ENCODE assay signal across 14 cellular contexts in genomic region chr1:224065455-224065854, GRCh38. TPM values are rescaled to one million over a fixed set of nuclear protein-coding genes. Genes with fewer than 3 reads are reported as not detected.
DNase-seq lines count a peak whose midpoint lies in the region; ATAC-seq, FAIRE-seq and TF ChIP-seq lines count a peak whose summit lies in the region.
"Had no signal": no experiment of that assay in that cellular context is flagged by ENCODE, and none has a peak within 500 bp of the region (broad histone marks: within the 10 kb centered on the region; RNA-seq: fewer than 3 reads in every experiment).

No MANE protein-coding gene starts in this region.

- H2AFZ ChIP-seq in astrocyte (ENCODE audit: low read depth, low read length), result no peak overlapping the region
- H2AFZ ChIP-seq: parathyroid adenoma had no signal

- H3K9ac ChIP-seq in astrocyte (ENCODE audit: low read length), result no peak overlapping the region
- H3K9ac ChIP-seq: parathyroid adenoma had no signal

- H3K4me1 Mint-ChIP-seq in Calu3 (ENCODE audit: low read depth, unreplicated experiment) (peaks cover 54% of the 10 kb centered on the region), astrocyte (ENCODE audit: low read depth, unreplicated experiment) (peaks cover 12% of the 10 kb centered on the region)

- H3K4me3 ChIP-seq in astrocyte (ENCODE audit: insufficient read depth, low read depth, low read length) (no peak overlapping the region), left lung (no peak overlapping the region), H7 (ENCODE audit: insufficient read depth, low read depth, low read length) (no peak overlapping the region)

- peak; percentile 72 for ATAC-seq in left lung
- ATAC-seq in GM18505 (IDR thresholded peaks at IDR 0.05; ENCODE audit: unreplicated experiment), result no peak
- no peak for ATAC-seq in HG03196 (IDR thresholded peaks at IDR 0.05; ENCODE audit: unreplicated experiment)
- ATAC-seq: activated CD4-positive, alpha-beta T cell treated with anti-CD3 and anti-CD28 coated beads for 36 hours had no signal

- intact Hi-C loops in Calu3 (cut with micrococcal nuclease; ENCODE audit: unreplicated experiment), result loop anchor here (1.0 to 5.0 kb wide), 3 partner anchors 15 to 73 kb away; no protein-coding TSS in a partner anchor
- intact Hi-C loops in left lung (cut with DNase I), result no loop called here

- H3K4me1 ChIP-seq in astrocyte (ENCODE audit: insufficient read depth, low read length) (peaks cover 9% of the 10 kb centered on the region), left lung (no peaks in the 10 kb centered on the region)
- H3K4me1 ChIP-seq: parathyroid adenoma had no signal

- no peak overlapping the region for H3K4me3 Mint-ChIP-seq in Calu3 (ENCODE audit: low read depth, unreplicated experiment)
- no peak overlapping the region for H3K4me3 Mint-ChIP-seq in astrocyte (ENCODE audit: unreplicated experiment)
- H3K4me3 Mint-ChIP-seq: activated CD4-positive, alpha-beta T cell treated with anti-CD3 and anti-CD28 coated beads for 36 hours; activated naive CD8-positive, alpha-beta T cell treated with anti-CD3 and anti-CD28 coated beads for 36 hours had no signal

- H4K20me1 ChIP-seq in astrocyte (ENCODE audit: insufficient read depth, low read length), result no peaks in the 10 kb centered on the region

- H3K27me3 Mint-ChIP-seq in Calu3 (ENCODE audit: unreplicated experiment), result no peaks in the 10 kb centered on the region
- H3K27me3 Mint-ChIP-seq in astrocyte (ENCODE audit: low read depth, unreplicated experiment), result peaks cover 5% of the 10 kb centered on the region

- no peaks in the 10 kb centered on the region for H3K9me3 ChIP-seq in astrocyte (ENCODE audit: insufficient read depth, low read depth, low read length)
- H3K9me3 ChIP-seq in left lung, result no peaks in the 10 kb centered on the region

- TF ChIP-seq CTCF in Calu3 (IDR thresholded peaks at IDR 0.05; ENCODE audit: unreplicated experiment) (no peak), astrocyte (IDR thresholded peaks at IDR 0.05; ENCODE audit: insufficient read depth, low read depth, low read length) (no peak), left lung (IDR thresholded peaks at IDR 0.05) (no peak)

- H3K27ac ChIP-seq in astrocyte (ENCODE audit: low read depth, low read length), result no peak overlapping the region
- H3K27ac ChIP-seq in left lung, result no peak overlapping the region
- H3K27ac ChIP-seq: parathyroid adenoma had no signal

- H3K9me3 Mint-ChIP-seq in Calu3 (ENCODE audit: low read depth, unreplicated experiment) (no peaks in the 10 kb centered on the region), astrocyte (ENCODE audit: unreplicated experiment) (peaks cover 2% of the 10 kb centered on the region)
- H3K9me3 Mint-ChIP-seq: activated naive CD8-positive, alpha-beta T cell treated with anti-CD3 and anti-CD28 coated beads for 36 hours had no signal

- H3K27ac Mint-ChIP-seq in Calu3 (ENCODE audit: unreplicated experiment) (peak overlapping the region; percentile 80), astrocyte (ENCODE audit: unreplicated experiment) (no peak overlapping the region)
- H3K27ac Mint-ChIP-seq: activated CD4-positive, alpha-beta T cell treated with anti-CD3 and anti-CD28 coated beads for 36 hours; activated naive CD8-positive, alpha-beta T cell treated with anti-CD3 and anti-CD28 coated beads for 36 hours had no signal

- peak; percentile 73 for DNase-seq in Calu3
- DNase-seq in HT-29 (ENCODE audit: low spot score), result peak; percentile 84
- DNase-seq in astrocyte (ENCODE audit: low read depth), result peak; percentile 45
- no peak for DNase-seq in left lung
- DNase-seq in activated naive CD4-positive, alpha-beta T cell treated with Interleukin-2 at 50 U/mL for 16 hours, result no peak
- DNase-seq in H7, result no peak
- DNase-seq: activated CD4-positive, alpha-beta T cell treated with anti-CD3 and anti-CD28 coated beads for 36 hours; activated naive CD8-positive, alpha-beta T cell treated with anti-CD3 and anti-CD28 coated beads for 36 hours; stimulated activated CD4-positive, alpha-beta T cell treated with anti-CD3 and anti-CD28 coated beads, Interleukin-1b, Interleukin-23, amount 100 ng/mL, for 48 hours had no signal

- no peaks in the 10 kb centered on the region for H3K79me2 ChIP-seq in astrocyte (ENCODE audit: insufficient read depth, low read length)
- H3K79me2 ChIP-seq: parathyroid adenoma had no signal

- no peak for TF ChIP-seq POLR2A in GM18505 (IDR thresholded peaks at IDR 0.05; ENCODE audit: borderline replicate concordance, extremely low read depth, insufficient read depth, insufficient read length)

- no peak for FAIRE-seq in astrocyte (lab: Jason Lieb, UNC)
- FAIRE-seq: D721Med, islet of Langerhans had no signal

- BruUV-seq in Calu3 (replicated peaks; lab: Mats Ljungman, UMichigan), result no TSS peak

- H3K27me3 ChIP-seq in astrocyte (ENCODE audit: insufficient read depth, low read length) (no peaks in the 10 kb centered on the region), left lung (peaks cover 0 to 4% of the 10 kb centered on the region in 2 donors), H7 (ENCODE audit: control insufficient read depth, insufficient read depth, low read length) (no peaks in the 10 kb centered on the region)

- no peak overlapping the region for H3K4me2 ChIP-seq in astrocyte (ENCODE audit: low read length)

- CTCF ChIA-PET in Calu3 (lab: Charles Lee), result interaction anchor here (0.6 to 1.9 kb wide), 5 partner anchors 13 to 41 kb away, joined by 3 to 8 read pairs (median 6); no protein-coding TSS in a partner anchor

- peaks cover 15% of the 10 kb centered on the region for H3K36me3 Mint-ChIP-seq in Calu3 (ENCODE audit: insufficient read depth, unreplicated experiment)
- no peaks in the 10 kb centered on the region for H3K36me3 Mint-ChIP-seq in astrocyte (ENCODE audit: low read depth, unreplicated experiment)
- H3K36me3 Mint-ChIP-seq: activated naive CD8-positive, alpha-beta T cell treated with anti-CD3 and anti-CD28 coated beads for 36 hours had no signal

- H3K36me3 ChIP-seq in astrocyte (ENCODE audit: insufficient read depth, low read length), result no peaks in the 10 kb centered on the region
- H3K36me3 ChIP-seq in left lung, result no peaks in the 10 kb centered on the region
- no peaks in the 10 kb centered on the region for H3K36me3 ChIP-seq in H7 (replicated peaks; ENCODE audit: control insufficient read depth, insufficient read depth, low read length)

RNA-seq across cellular contexts. Expression of gene FBXO28, which starts 48.5 kb away (rescaled TPM):
- total RNA-seq in Calu3 (2022), result 100 and 101 TPM in 2 replicates
- total RNA-seq in HT-29 (2014; rRNA removed; shearing (Covaris generic)), result 30.9 and 34.6 TPM in 2 replicates
- 28.9 and 32.6 TPM in 2 replicates for total RNA-seq in astrocyte
- total RNA-seq in left lung, result 10 to 100 TPM; 26.7 to 27.0 TPM
- 41.3 and 52.9 TPM in 2 replicates for total RNA-seq in H7 (2014; rRNA removed; shearing (Covaris generic))

Comparison
In these comparisons a context has a peak if more than half of its experiments do, and no peak if none do; other contexts are left out.
1. DNase-seq: peak in Calu3 (single experiment), HT-29 (single experiment) and astrocyte (single experiment); none in left lung (0 of 2), activated naive CD4-positive, alpha-beta T cell treated with Interleukin-2 at 50 U/mL for 16 hours (single experiment) and H7 (single experiment).